ENCODE assay signal across 1 cellular context in the genomic region with DNA sequence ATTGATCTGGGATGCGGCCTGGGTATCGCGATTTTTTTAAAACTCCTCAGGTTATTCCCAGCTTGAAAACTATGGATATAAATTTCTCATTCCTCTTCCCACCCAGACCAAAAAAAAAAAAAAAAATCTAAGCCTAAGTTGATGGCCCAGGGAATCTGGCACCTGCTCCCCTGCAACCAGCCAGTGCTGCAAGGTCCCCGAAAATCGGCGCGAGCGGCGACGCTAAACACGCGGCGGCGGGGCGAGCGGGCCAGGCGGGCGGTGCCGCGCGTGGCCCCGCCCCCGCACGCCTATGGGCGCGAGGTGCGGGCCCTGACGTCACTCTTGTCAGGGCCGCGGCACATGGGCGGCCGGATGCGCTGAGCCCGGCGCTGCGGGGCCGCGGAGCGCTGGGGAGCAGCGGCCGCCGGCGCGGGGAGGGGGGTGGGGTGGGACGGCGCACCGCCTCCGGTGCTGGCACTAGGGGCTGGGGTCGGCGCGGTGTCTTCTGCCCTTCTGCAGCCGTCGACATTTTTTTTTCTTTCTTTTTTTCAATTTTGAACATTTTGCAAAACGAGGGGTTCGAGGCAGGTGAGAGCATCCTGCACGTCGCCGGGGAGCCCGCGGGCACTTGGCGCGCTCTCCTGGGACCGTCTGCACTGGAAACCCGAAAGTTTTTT.
TF ChIP-seq lines count a peak whose summit lies in the region.

A gene with protein sequence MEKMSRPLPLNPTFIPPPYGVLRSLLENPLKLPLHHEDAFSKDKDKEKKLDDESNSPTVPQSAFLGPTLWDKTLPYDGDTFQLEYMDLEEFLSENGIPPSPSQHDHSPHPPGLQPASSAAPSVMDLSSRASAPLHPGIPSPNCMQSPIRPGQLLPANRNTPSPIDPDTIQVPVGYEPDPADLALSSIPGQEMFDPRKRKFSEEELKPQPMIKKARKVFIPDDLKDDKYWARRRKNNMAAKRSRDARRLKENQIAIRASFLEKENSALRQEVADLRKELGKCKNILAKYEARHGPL (plus strand): TSS at position 321 of the 659 bp plus-strand sequence. CDS start 525 bp downstream, outside the sequence.

TF ChIP-seq in K562, 482 proteins besides CTCF, POLR2A, EP300 and RAD21 (continued from another document and continues in another):
- TF ChIP-seq ZFX (CRISPR knock-in tag; IDR thresholded peaks at IDR 0.05) (peak; percentile 32; the same call in 1 of the 2 replicates), GTF2E2 (tag; IDR thresholded peaks at IDR 0.05) (0 out of 2 replicates have a peak, but pooled peaks have one; percentile 14), NR3C1 (CRISPR knock-in tag; IDR thresholded peaks at IDR 0.05) (peak; percentile 91), MAX (CRISPR knock-in tag; IDR thresholded peaks at IDR 0.05) (peak; percentile 93), ZNF224 (CRISPR knock-in tag; IDR thresholded peaks at IDR 0.05) (peak; percentile 81; the same call in 1 of the 2 replicates), ZNF24 (IDR thresholded peaks at IDR 0.05) (peak; percentile 16; the same call in 1 of the 2 replicates), VEZF1 (CRISPR knock-in tag; IDR thresholded peaks at IDR 0.05) (peak; percentile 72), RBFOX2 (IDR thresholded peaks at IDR 0.05; ENCODE audit: low read depth, low read length) (peak; percentile 47; the same call in 1 of the 2 replicates), SIN3B (IDR thresholded peaks at IDR 0.05; ENCODE audit: low read depth) (no peak), CXXC5 (CRISPR knock-in tag; IDR thresholded peaks at IDR 0.05) (peak; percentile 96), TARDBP (IDR thresholded peaks at IDR 0.05) (0 out of 2 replicates have a peak, but pooled peaks have one; percentile 60), ZNF263 (CRISPR knock-in tag; IDR thresholded peaks at IDR 0.05; ENCODE audit: borderline replicate concordance) (peak; percentile 33; the same call in 1 of the 2 replicates), ZNF561 (CRISPR knock-in tag; conservative IDR thresholded peaks at IDR 0.05) (no peak), MBD2 (IDR thresholded peaks at IDR 0.05; ENCODE audit: borderline replicate concordance, low read depth) (no peak), ETV6 (IDR thresholded peaks at IDR 0.05; ENCODE audit: borderline replicate concordance in 1 of 2, low read depth in 2 of 2, low read length in 1 of 2) (no peak), ETV6 (CRISPR knock-in tag; IDR thresholded peaks at IDR 0.05; ENCODE audit: borderline replicate concordance) (peak; percentile 96; the same call in 1 of the 2 replicates), RAD51 (IDR thresholded peaks at IDR 0.05; ENCODE audit: borderline replicate concordance, low read depth) (no peak), PRMT5 (CRISPR knock-in tag; IDR thresholded peaks at IDR 0.05) (peak; percentile 76; the same call in 1 of the 2 replicates), KDM2B (CRISPR knock-in tag; IDR thresholded peaks at IDR 0.05) (no peak), SMAD1 (IDR thresholded peaks at IDR 0.05; ENCODE audit: low read depth, low read length, partially characterized antibody) (no peak), CHD4 (IDR thresholded peaks at IDR 0.05; ENCODE audit: insufficient read depth, insufficient replicate concordance, low read depth, low read length, poor library complexity, severe bottlenecking) (no peak), GTF2A2 (tag; IDR thresholded peaks at IDR 0.05) (no peak), FOXA3 (CRISPR knock-in tag; conservative IDR thresholded peaks at IDR 0.05 in 1 of 2, IDR thresholded peaks at IDR 0.05 in 1 of 2) (peak in 1 of 2 experiments; percentile 78; a peak in 2 of 4 replicates)
- TF ChIP-seq, protein P1, sequence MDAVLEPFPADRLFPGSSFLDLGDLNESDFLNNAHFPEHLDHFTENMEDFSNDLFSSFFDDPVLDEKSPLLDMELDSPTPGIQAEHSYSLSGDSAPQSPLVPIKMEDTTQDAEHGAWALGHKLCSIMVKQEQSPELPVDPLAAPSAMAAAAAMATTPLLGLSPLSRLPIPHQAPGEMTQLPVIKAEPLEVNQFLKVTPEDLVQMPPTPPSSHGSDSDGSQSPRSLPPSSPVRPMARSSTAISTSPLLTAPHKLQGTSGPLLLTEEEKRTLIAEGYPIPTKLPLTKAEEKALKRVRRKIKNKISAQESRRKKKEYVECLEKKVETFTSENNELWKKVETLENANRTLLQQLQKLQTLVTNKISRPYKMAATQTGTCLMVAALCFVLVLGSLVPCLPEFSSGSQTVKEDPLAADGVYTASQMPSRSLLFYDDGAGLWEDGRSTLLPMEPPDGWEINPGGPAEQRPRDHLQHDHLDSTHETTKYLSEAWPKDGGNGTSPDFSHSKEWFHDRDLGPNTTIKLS (IDR thresholded peaks at IDR 0.05; ENCODE audit: borderline replicate concordance, low read depth): peak; percentile 61; the same call in 1 of the 2 replicates
- TF ChIP-seq, protein P2, sequence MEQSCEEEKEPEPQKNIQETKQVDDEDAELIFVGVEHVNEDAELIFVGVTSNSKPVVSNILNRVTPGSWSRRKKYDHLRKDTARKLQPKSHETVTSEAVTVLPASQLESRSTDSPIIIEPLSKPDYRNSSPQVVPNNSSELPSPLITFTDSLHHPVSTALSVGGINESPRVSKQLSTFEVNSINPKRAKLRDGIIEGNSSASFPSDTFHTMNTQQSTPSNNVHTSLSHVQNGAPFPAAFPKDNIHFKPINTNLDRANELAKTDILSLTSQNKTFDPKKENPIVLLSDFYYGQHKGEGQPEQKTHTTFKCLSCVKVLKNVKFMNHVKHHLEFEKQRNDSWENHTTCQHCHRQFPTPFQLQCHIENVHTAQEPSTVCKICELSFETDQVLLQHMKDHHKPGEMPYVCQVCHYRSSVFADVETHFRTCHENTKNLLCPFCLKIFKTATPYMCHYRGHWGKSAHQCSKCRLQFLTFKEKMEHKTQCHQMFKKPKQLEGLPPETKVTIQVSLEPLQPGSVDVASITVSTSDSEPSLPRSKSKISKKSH (CRISPR knock-in tag; IDR thresholded peaks at IDR 0.05): no peak
- TF ChIP-seq, protein P3, sequence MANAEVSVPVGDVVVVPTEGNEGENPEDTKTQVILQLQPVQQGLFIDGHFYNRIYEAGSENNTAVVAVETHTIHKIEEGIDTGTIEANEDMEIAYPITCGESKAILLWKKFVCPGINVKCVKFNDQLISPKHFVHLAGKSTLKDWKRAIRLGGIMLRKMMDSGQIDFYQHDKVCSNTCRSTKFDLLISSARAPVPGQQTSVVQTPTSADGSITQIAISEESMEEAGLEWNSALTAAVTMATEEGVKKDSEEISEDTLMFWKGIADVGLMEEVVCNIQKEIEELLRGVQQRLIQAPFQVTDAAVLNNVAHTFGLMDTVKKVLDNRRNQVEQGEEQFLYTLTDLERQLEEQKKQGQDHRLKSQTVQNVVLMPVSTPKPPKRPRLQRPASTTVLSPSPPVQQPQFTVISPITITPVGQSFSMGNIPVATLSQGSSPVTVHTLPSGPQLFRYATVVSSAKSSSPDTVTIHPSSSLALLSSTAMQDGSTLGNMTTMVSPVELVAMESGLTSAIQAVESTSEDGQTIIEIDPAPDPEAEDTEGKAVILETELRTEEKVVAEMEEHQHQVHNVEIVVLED (CRISPR knock-in tag; IDR thresholded peaks at IDR 0.05): peak; percentile 79
- TF ChIP-seq, protein P4, sequence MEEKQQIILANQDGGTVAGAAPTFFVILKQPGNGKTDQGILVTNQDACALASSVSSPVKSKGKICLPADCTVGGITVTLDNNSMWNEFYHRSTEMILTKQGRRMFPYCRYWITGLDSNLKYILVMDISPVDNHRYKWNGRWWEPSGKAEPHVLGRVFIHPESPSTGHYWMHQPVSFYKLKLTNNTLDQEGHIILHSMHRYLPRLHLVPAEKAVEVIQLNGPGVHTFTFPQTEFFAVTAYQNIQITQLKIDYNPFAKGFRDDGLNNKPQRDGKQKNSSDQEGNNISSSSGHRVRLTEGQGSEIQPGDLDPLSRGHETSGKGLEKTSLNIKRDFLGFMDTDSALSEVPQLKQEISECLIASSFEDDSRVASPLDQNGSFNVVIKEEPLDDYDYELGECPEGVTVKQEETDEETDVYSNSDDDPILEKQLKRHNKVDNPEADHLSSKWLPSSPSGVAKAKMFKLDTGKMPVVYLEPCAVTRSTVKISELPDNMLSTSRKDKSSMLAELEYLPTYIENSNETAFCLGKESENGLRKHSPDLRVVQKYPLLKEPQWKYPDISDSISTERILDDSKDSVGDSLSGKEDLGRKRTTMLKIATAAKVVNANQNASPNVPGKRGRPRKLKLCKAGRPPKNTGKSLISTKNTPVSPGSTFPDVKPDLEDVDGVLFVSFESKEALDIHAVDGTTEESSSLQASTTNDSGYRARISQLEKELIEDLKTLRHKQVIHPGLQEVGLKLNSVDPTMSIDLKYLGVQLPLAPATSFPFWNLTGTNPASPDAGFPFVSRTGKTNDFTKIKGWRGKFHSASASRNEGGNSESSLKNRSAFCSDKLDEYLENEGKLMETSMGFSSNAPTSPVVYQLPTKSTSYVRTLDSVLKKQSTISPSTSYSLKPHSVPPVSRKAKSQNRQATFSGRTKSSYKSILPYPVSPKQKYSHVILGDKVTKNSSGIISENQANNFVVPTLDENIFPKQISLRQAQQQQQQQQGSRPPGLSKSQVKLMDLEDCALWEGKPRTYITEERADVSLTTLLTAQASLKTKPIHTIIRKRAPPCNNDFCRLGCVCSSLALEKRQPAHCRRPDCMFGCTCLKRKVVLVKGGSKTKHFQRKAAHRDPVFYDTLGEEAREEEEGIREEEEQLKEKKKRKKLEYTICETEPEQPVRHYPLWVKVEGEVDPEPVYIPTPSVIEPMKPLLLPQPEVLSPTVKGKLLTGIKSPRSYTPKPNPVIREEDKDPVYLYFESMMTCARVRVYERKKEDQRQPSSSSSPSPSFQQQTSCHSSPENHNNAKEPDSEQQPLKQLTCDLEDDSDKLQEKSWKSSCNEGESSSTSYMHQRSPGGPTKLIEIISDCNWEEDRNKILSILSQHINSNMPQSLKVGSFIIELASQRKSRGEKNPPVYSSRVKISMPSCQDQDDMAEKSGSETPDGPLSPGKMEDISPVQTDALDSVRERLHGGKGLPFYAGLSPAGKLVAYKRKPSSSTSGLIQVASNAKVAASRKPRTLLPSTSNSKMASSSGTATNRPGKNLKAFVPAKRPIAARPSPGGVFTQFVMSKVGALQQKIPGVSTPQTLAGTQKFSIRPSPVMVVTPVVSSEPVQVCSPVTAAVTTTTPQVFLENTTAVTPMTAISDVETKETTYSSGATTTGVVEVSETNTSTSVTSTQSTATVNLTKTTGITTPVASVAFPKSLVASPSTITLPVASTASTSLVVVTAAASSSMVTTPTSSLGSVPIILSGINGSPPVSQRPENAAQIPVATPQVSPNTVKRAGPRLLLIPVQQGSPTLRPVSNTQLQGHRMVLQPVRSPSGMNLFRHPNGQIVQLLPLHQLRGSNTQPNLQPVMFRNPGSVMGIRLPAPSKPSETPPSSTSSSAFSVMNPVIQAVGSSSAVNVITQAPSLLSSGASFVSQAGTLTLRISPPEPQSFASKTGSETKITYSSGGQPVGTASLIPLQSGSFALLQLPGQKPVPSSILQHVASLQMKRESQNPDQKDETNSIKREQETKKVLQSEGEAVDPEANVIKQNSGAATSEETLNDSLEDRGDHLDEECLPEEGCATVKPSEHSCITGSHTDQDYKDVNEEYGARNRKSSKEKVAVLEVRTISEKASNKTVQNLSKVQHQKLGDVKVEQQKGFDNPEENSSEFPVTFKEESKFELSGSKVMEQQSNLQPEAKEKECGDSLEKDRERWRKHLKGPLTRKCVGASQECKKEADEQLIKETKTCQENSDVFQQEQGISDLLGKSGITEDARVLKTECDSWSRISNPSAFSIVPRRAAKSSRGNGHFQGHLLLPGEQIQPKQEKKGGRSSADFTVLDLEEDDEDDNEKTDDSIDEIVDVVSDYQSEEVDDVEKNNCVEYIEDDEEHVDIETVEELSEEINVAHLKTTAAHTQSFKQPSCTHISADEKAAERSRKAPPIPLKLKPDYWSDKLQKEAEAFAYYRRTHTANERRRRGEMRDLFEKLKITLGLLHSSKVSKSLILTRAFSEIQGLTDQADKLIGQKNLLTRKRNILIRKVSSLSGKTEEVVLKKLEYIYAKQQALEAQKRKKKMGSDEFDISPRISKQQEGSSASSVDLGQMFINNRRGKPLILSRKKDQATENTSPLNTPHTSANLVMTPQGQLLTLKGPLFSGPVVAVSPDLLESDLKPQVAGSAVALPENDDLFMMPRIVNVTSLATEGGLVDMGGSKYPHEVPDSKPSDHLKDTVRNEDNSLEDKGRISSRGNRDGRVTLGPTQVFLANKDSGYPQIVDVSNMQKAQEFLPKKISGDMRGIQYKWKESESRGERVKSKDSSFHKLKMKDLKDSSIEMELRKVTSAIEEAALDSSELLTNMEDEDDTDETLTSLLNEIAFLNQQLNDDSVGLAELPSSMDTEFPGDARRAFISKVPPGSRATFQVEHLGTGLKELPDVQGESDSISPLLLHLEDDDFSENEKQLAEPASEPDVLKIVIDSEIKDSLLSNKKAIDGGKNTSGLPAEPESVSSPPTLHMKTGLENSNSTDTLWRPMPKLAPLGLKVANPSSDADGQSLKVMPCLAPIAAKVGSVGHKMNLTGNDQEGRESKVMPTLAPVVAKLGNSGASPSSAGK (IDR thresholded peaks at IDR 0.05): peak; percentile 82
- TF ChIP-seq, protein P5, sequence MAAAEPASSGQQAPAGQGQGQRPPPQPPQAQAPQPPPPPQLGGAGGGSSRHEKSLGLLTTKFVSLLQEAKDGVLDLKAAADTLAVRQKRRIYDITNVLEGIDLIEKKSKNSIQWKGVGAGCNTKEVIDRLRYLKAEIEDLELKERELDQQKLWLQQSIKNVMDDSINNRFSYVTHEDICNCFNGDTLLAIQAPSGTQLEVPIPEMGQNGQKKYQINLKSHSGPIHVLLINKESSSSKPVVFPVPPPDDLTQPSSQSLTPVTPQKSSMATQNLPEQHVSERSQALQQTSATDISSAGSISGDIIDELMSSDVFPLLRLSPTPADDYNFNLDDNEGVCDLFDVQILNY (CRISPR knock-in tag; IDR thresholded peaks at IDR 0.05): peak; percentile 80; the same call in 1 of the 2 replicates
- TF ChIP-seq, protein P6, sequence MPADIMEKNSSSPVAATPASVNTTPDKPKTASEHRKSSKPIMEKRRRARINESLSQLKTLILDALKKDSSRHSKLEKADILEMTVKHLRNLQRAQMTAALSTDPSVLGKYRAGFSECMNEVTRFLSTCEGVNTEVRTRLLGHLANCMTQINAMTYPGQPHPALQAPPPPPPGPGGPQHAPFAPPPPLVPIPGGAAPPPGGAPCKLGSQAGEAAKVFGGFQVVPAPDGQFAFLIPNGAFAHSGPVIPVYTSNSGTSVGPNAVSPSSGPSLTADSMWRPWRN (IDR thresholded peaks at IDR 0.05; ENCODE audit: low read depth): no peak
- TF ChIP-seq, protein P7, sequence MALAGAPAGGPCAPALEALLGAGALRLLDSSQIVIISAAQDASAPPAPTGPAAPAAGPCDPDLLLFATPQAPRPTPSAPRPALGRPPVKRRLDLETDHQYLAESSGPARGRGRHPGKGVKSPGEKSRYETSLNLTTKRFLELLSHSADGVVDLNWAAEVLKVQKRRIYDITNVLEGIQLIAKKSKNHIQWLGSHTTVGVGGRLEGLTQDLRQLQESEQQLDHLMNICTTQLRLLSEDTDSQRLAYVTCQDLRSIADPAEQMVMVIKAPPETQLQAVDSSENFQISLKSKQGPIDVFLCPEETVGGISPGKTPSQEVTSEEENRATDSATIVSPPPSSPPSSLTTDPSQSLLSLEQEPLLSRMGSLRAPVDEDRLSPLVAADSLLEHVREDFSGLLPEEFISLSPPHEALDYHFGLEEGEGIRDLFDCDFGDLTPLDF (CRISPR knock-in tag; IDR thresholded peaks at IDR 0.05): peak; percentile 76; the same call in 1 of the 2 replicates
